In genomic region chr1:145897969-145898368, GRCh38 we compare ENCODE assay signal across 30 cellular contexts. TPM values are rescaled to one million over a fixed set of nuclear protein-coding genes. Genes with fewer than 3 reads are reported as not detected.
"Had no signal": no experiment of that assay in that cellular context is flagged by ENCODE, and none has a peak within 500 bp of the region (broad histone marks: within the 10 kb centered on the region; RNA-seq: fewer than 3 reads in every experiment).

No MANE protein-coding gene starts in this region.

- H3K9me3 Mint-ChIP-seq: dendritic cell treated with granulocyte-macrophage colony-stimulating factor and Interleukin-4, amounts not matched to agents 40 ng/mL and 50 ng/mL, for 4 days; endodermal cell; mesothelial cell of epicardium; naive B cell; natural killer cell treated with Interleukin-12 subunit alpha and Interleukin-12 subunit beta and Interleukin-15 and Interleukin-18, amount 100 ng/mL, for 72 hours; neural crest cell; stimulated activated memory B cell treated with anti-CD40 and anti-IgM and Interleukin-4, amounts not matched to agents 10 μg/mL and 1 μg/mL and 100 μg/mL, for 72 hours; type B pancreatic cell had no signal

- H3K4me1 Mint-ChIP-seq: stimulated activated memory B cell treated with anti-CD40 and anti-IgM and Interleukin-4, amounts not matched to agents 10 μg/mL and 1 μg/mL and 100 μg/mL, for 72 hours had no signal

- H3K27ac Mint-ChIP-seq: dendritic cell treated with granulocyte-macrophage colony-stimulating factor and Interleukin-4, amounts not matched to agents 40 ng/mL and 50 ng/mL, for 4 days; endodermal cell; mesothelial cell of epicardium; naive B cell; natural killer cell treated with Interleukin-12 subunit alpha and Interleukin-12 subunit beta and Interleukin-15 and Interleukin-18, amount 100 ng/mL, for 72 hours; stimulated activated memory B cell treated with anti-CD40 and anti-IgM and Interleukin-4, amounts not matched to agents 10 μg/mL and 1 μg/mL and 100 μg/mL, for 72 hours; type B pancreatic cell had no signal

- H3K4me3 ChIP-seq: colonic mucosa, gastrocnemius medialis, lung, mucosa of descending colon, psoas muscle, skin epidermis, spleen, testis, tibial artery had no signal

- DNase-seq: colonic mucosa; effector CD8-positive, alpha-beta T cell; endodermal cell; foreskin fibroblast; gastrocnemius medialis; head of caudate nucleus; kidney; mesenchymal stem cell; mucosa of descending colon; naive B cell; nucleus accumbens; psoas muscle; right cardiac atrium; spleen; stimulated activated CD4-positive, alpha-beta T cell treated with anti-CD3 and anti-CD28 coated beads, Interleukin-4, amount 100 ng/mL, for 4 hours; stimulated activated naive CD8-positive, alpha-beta T cell treated with anti-CD3 and anti-CD28 coated beads, Interleukin-15, Interleukin-2, amounts not matched to agents 100 U/mL and 50 U/mL, for 24 hours; substantia nigra; testis; tibial artery had no signal

- H3K4me1 ChIP-seq: colonic mucosa, psoas muscle had no signal

- H3K4me3 Mint-ChIP-seq: dendritic cell treated with granulocyte-macrophage colony-stimulating factor and Interleukin-4, amounts not matched to agents 40 ng/mL and 50 ng/mL, for 4 days; endodermal cell; mesothelial cell of epicardium; naive B cell; natural killer cell treated with Interleukin-12 subunit alpha and Interleukin-12 subunit beta and Interleukin-15 and Interleukin-18, amount 100 ng/mL, for 72 hours; neural crest cell; stimulated activated memory B cell treated with anti-CD40 and anti-IgM and Interleukin-4, amounts not matched to agents 10 μg/mL and 1 μg/mL and 100 μg/mL, for 72 hours; type B pancreatic cell had no signal

- H3K9me3 ChIP-seq: colonic mucosa, gastrocnemius medialis, mucosa of descending colon, psoas muscle, spleen, testis, tibial artery had no signal

- H3K36me3 ChIP-seq: colonic mucosa had no signal

- H3K27ac ChIP-seq: colonic mucosa, epithelial cell of prostate, gastrocnemius medialis, psoas muscle, skin epidermis, spleen, testis, tibial artery had no signal

- H3K27me3 ChIP-seq: colonic mucosa, gastrocnemius medialis, spleen, testis, tibial artery had no signal

- H3K27me3 Mint-ChIP-seq: dendritic cell treated with granulocyte-macrophage colony-stimulating factor and Interleukin-4, amounts not matched to agents 40 ng/mL and 50 ng/mL, for 4 days; naive B cell; natural killer cell treated with Interleukin-12 subunit alpha and Interleukin-12 subunit beta and Interleukin-15 and Interleukin-18, amount 100 ng/mL, for 72 hours; stimulated activated memory B cell treated with anti-CD40 and anti-IgM and Interleukin-4, amounts not matched to agents 10 μg/mL and 1 μg/mL and 100 μg/mL, for 72 hours; type B pancreatic cell had no signal

- H3K36me3 Mint-ChIP-seq: mesothelial cell of epicardium; natural killer cell treated with Interleukin-12 subunit alpha and Interleukin-12 subunit beta and Interleukin-15 and Interleukin-18, amount 100 ng/mL, for 72 hours; type B pancreatic cell had no signal

RNA-seq across cellular contexts. Expression of gene ANKRD35, which starts 12.3 kb away (rescaled TPM):
- total RNA-seq: chondrocyte, osteocyte had no signal
